ENCODE assay signal across 13 cellular contexts in the genomic region with DNA sequence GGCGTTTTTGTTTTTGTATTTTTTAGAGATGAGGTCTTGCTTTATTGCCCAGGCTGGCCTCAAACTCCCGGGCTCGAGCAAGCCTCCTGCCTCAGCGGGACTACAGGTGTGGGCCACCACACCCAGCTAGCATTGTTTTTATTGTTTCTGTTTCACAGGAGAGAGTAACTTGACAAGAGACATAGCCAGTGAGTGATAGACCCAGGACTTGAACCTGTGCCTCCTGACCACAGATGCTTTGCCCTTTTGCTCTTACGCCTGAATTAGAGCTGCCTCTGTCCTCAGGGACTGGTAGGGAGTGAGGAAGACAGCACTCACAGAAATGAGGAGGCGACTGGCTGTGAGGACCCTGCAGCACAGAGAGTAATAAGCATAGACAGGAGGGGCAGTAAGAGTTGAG. TPM values are rescaled to one million over a fixed set of nuclear protein-coding genes. Genes with fewer than 3 reads are reported as not detected.
DNase-seq lines count a peak whose midpoint lies in the region; ATAC-seq and FAIRE-seq lines count a peak whose summit lies in the region.
"Had no signal": no experiment of that assay in that cellular context is flagged by ENCODE, and none has a peak within 500 bp of the region (broad histone marks: within the 10 kb centered on the region; RNA-seq: fewer than 3 reads in every experiment).

No MANE protein-coding gene starts in this region.

- no peak for FAIRE-seq in GM19239 (lab: Jason Lieb, UNC)

- H3K4me1 Mint-ChIP-seq in stimulated activated naive CD8-positive, alpha-beta T cell treated with anti-CD3 and anti-CD28 coated beads, Interleukin-15, Interleukin-2, amounts not matched to agents 100 ng/mL and 50 ng/mL, for 24 hours (ENCODE audit: low read depth): peaks cover 100% of the 10 kb centered on the region
- peaks cover 74 to 86% (median 78%) of the 10 kb centered on the region in 3 donors for H3K4me1 Mint-ChIP-seq in naive B cell

- H3K4me3 Mint-ChIP-seq in stimulated activated naive CD8-positive, alpha-beta T cell treated with anti-CD3 and anti-CD28 coated beads, Interleukin-15, Interleukin-2, amounts not matched to agents 100 ng/mL and 50 ng/mL, for 24 hours: peak overlapping the region; percentile 84
- H3K4me3 Mint-ChIP-seq in naive B cell: peak overlapping the region; percentile 80 to 100 (median 99)

- peak overlapping the region; percentile 98 for H3K27ac Mint-ChIP-seq in stimulated activated naive CD8-positive, alpha-beta T cell treated with anti-CD3 and anti-CD28 coated beads, Interleukin-15, Interleukin-2, amounts not matched to agents 100 ng/mL and 50 ng/mL, for 24 hours
- peak overlapping the region; percentile 99 for H3K27ac Mint-ChIP-seq in activated naive CD4-positive, alpha-beta T cell treated with anti-CD3 and anti-CD28 coated beads, Interleukin-2, amount 50 U/mL, for 72 hours
- peak overlapping the region; percentile 94 to 98 (median 98) for H3K27ac Mint-ChIP-seq in naive B cell

- no peak for DNase-seq in stimulated activated naive CD8-positive, alpha-beta T cell treated with anti-CD3 and anti-CD28 coated beads, Interleukin-15, Interleukin-2, amounts not matched to agents 100 U/mL and 50 U/mL, for 24 hours
- no peak for DNase-seq in activated naive CD4-positive, alpha-beta T cell treated with anti-CD3 and anti-CD28 coated beads, Interleukin-2, amount 50 U/mL, for 72 hours (ENCODE audit: low spot score in 2 of 2)
- DNase-seq in naive B cell (no peak), NOMO-1 treated with DMSO at 0.1 percent for 48 hours (lab: John Stamatoyannopoulos, UW; ENCODE audit: unreplicated experiment) (no peak), GM19239 (ENCODE audit: insufficient read length, low spot score) (no peak)
- DNase-seq: AML-193, brain microvascular endothelial cell, kidney glomerular epithelial cell, NCI-H2171 treated with DMSO at 0.1 percent for 48 hours had no signal

- H3K9me3 Mint-ChIP-seq in stimulated activated naive CD8-positive, alpha-beta T cell treated with anti-CD3 and anti-CD28 coated beads, Interleukin-15, Interleukin-2, amounts not matched to agents 100 ng/mL and 50 ng/mL, for 24 hours: no peaks in the 10 kb centered on the region
- no peaks in the 10 kb centered on the region for H3K9me3 Mint-ChIP-seq in activated naive CD4-positive, alpha-beta T cell treated with anti-CD3 and anti-CD28 coated beads, Interleukin-2, amount 50 U/mL, for 72 hours
- H3K9me3 Mint-ChIP-seq in naive B cell: no peaks in the 10 kb centered on the region

- ATAC-seq in stimulated activated naive CD8-positive, alpha-beta T cell treated with anti-CD3 and anti-CD28 coated beads, Interleukin-15, Interleukin-2, amounts not matched to agents 100 U/mL and 50 U/mL, for 24 hours: no peak
- no peak for ATAC-seq in activated naive CD4-positive, alpha-beta T cell treated with anti-CD3 and anti-CD28 coated beads, Interleukin-2, amount 50 U/mL, for 72 hours
- ATAC-seq in naive B cell (ENCODE audit: low read depth in 2 of 2): no peak
- no peak for ATAC-seq in GM21528 (IDR thresholded peaks at IDR 0.05; ENCODE audit: low FRiP score, unreplicated experiment)
- ATAC-seq in GM18519 (IDR thresholded peaks at IDR 0.05; ENCODE audit: low FRiP score, unreplicated experiment): no peak
- ATAC-seq: Right ventricle myocardium inferior had no signal

- H3K27me3 Mint-ChIP-seq in stimulated activated naive CD8-positive, alpha-beta T cell treated with anti-CD3 and anti-CD28 coated beads, Interleukin-15, Interleukin-2, amounts not matched to agents 100 ng/mL and 50 ng/mL, for 24 hours: no peaks in the 10 kb centered on the region
- H3K27me3 Mint-ChIP-seq in naive B cell: no peaks in the 10 kb centered on the region

- H3K36me3 Mint-ChIP-seq in stimulated activated naive CD8-positive, alpha-beta T cell treated with anti-CD3 and anti-CD28 coated beads, Interleukin-15, Interleukin-2, amounts not matched to agents 100 ng/mL and 50 ng/mL, for 24 hours (ENCODE audit: low read depth): peaks cover 31% of the 10 kb centered on the region
- H3K36me3 Mint-ChIP-seq in activated naive CD4-positive, alpha-beta T cell treated with anti-CD3 and anti-CD28 coated beads, Interleukin-2, amount 50 U/mL, for 72 hours: peaks cover 41 to 42% of the 10 kb centered on the region in 2 donors
- H3K36me3 Mint-ChIP-seq in naive B cell: peaks cover 4 to 6% of the 10 kb centered on the region in 2 donors

RNA-seq across cellular contexts. Expression of a gene that starts 2.3 kb away (rescaled TPM):
- total RNA-seq in activated naive CD4-positive, alpha-beta T cell treated with anti-CD3 and anti-CD28 coated beads, Interleukin-2, amount 50 U/mL, for 72 hours: 100 to 1,000 TPM; 342 to 426 TPM
- polyA plus RNA-seq in naive B cell (ENCODE audit: low read depth in 6 of 6): 100 to 1,000 TPM in 2 of 6 donors, 10 to 100 TPM in 4; 76.5 to 135 (median 89.8) TPM
